Comparison of ENCODE assay signal across 8 cellular contexts in the genomic region with DNA sequence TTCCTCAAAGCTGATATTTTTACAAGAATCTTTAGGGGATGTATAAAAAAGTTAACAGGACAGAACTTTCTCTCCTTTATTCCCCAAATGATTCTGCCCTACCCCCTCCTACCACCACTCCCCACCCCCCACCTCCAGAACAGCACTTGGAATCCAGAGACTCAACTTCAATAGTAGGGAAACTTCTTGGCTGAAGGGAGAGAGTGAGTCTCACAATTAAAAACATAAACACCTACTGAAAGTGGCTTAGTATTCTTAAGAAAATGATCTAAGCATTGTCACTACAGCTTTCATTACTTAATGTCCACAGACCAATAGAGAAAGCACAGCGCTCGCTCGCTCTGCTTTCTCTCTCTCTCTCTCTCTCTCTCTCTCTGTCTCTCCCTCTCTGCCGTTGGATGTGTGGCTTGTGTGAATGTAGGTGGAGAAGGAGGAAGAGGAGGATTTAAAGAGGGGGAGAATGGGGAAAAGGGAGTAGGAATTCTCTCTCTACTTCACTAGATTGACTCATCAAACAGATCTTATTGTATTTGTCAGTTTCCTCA. TPM values are rescaled to one million over a fixed set of nuclear protein-coding genes. Genes with fewer than 3 reads are reported as not detected.
DNase-seq lines count a peak whose midpoint lies in the region; ATAC-seq and TF ChIP-seq lines count a peak whose summit lies in the region.

No MANE protein-coding gene starts in this region.

- WGBS in upper lobe of left lung, 2 donors: 39 to 42% methylated on average over 4 of the region's 4 CpGs

- H3K9me3 ChIP-seq in upper lobe of left lung: no peaks in the 10 kb centered on the region

- TF ChIP-seq POLR2A in upper lobe of left lung (IDR thresholded peaks at IDR 0.05): no peak

- TF ChIP-seq EP300 in upper lobe of left lung (IDR thresholded peaks at IDR 0.05): no peak

- peak overlapping the region in 3 of 4 donors; percentile 14 to 52 (median 19) for H3K4me3 ChIP-seq in upper lobe of left lung

- CTCF ChIA-PET in MCF 10A (lab: Yijun Ruan, JAX): interaction anchor here (0.7 to 0.9 kb wide), 2 partner anchors 20 to 825 kb away, joined by 4 read pairs; no protein-coding TSS in a partner anchor

- BruUV-seq in MCF 10A (replicated peaks; lab: Mats Ljungman, UMichigan): no TSS peak

- no peak for DNase-seq in activated naive CD8-positive, alpha-beta T cell treated with anti-CD3 and anti-CD28 coated beads, Interleukin-2, amount 50 U/mL, for 24 hours
- DNase-seq in MCF 10A (ENCODE audit: unreplicated experiment) (no peak), kidney tubule cell (ENCODE audit: low spot score) (peak; percentile 51), upper lobe of left lung (no peak), GM13977 (ENCODE audit: low spot score) (no peak)
- DNase-seq in activated CD4-positive, alpha-beta T cell treated with anti-CD3 and anti-CD28 coated beads, Interleukin-2, amount 50 U/mL, for 4 hours: no peak

- no peak overlapping the region for H3K27ac Mint-ChIP-seq in activated naive CD8-positive, alpha-beta T cell
- H3K27ac Mint-ChIP-seq in activated naive CD8-positive, alpha-beta T cell treated with anti-CD3 and anti-CD28 coated beads, Interleukin-2, amount 50 U/mL, for 24 hours: no peak overlapping the region
- H3K27ac Mint-ChIP-seq in MCF 10A (ENCODE audit: low read depth, unreplicated experiment): no peak overlapping the region

- peaks cover 3% of the 10 kb centered on the region for H3K27me3 Mint-ChIP-seq in activated naive CD8-positive, alpha-beta T cell
- H3K27me3 Mint-ChIP-seq in activated naive CD8-positive, alpha-beta T cell treated with anti-CD3 and anti-CD28 coated beads, Interleukin-2, amount 50 U/mL, for 24 hours: peaks cover 11% of the 10 kb centered on the region
- H3K27me3 Mint-ChIP-seq in MCF 10A (ENCODE audit: insufficient read depth, unreplicated experiment): no peaks in the 10 kb centered on the region

- H3K27me3 ChIP-seq in upper lobe of left lung: no peaks in the 10 kb centered on the region

- intact Hi-C loops in MCF 10A (cut with micrococcal nuclease): no loop called here

- no peaks in the 10 kb centered on the region for H3K36me3 Mint-ChIP-seq in activated naive CD8-positive, alpha-beta T cell
- no peaks in the 10 kb centered on the region for H3K36me3 Mint-ChIP-seq in activated naive CD8-positive, alpha-beta T cell treated with anti-CD3 and anti-CD28 coated beads, Interleukin-2, amount 50 U/mL, for 24 hours (ENCODE audit: low read depth)
- H3K36me3 Mint-ChIP-seq in MCF 10A (ENCODE audit: insufficient read depth, unreplicated experiment): no peaks in the 10 kb centered on the region

- no peaks in the 10 kb centered on the region for H3K36me3 ChIP-seq in upper lobe of left lung

- peak overlapping the region; percentile 95 for H3K4me3 Mint-ChIP-seq in activated naive CD8-positive, alpha-beta T cell
- H3K4me3 Mint-ChIP-seq in activated naive CD8-positive, alpha-beta T cell treated with anti-CD3 and anti-CD28 coated beads, Interleukin-2, amount 50 U/mL, for 24 hours: no peak overlapping the region
- peak overlapping the region; percentile 81 for H3K4me3 Mint-ChIP-seq in MCF 10A (ENCODE audit: unreplicated experiment)

- H3K9me3 Mint-ChIP-seq in activated naive CD8-positive, alpha-beta T cell (ENCODE audit: low read depth): no peaks in the 10 kb centered on the region
- H3K9me3 Mint-ChIP-seq in activated naive CD8-positive, alpha-beta T cell treated with anti-CD3 and anti-CD28 coated beads, Interleukin-2, amount 50 U/mL, for 24 hours: no peaks in the 10 kb centered on the region
- no peaks in the 10 kb centered on the region for H3K9me3 Mint-ChIP-seq in MCF 10A (ENCODE audit: unreplicated experiment)

- ATAC-seq in activated naive CD8-positive, alpha-beta T cell treated with anti-CD3 and anti-CD28 coated beads, Interleukin-2, amount 50 U/mL, for 24 hours: no peak
- ATAC-seq in upper lobe of left lung (ENCODE audit: low FRiP score in 2 of 2): peak in 1 of 2 donors; percentile 69
- ATAC-seq in HG03342 (IDR thresholded peaks at IDR 0.05; ENCODE audit: unreplicated experiment): no peak

- H3K4me1 ChIP-seq in upper lobe of left lung: peaks cover 0 to 6% (median 4%) of the 10 kb centered on the region in 4 donors

- in situ Hi-C loops in GM13977 (cut with MboI; ENCODE audit: low pct_unique_long_range_greater_than_20kb, low sequenced_read_pairs, unreplicated experiment): no loop called here

- TF ChIP-seq CTCF in MCF 10A (IDR thresholded peaks at IDR 0.05; ENCODE audit: unreplicated experiment) (no peak), upper lobe of left lung (IDR thresholded peaks at IDR 0.05) (peak in 1 of 6 experiments; percentile 14), GM13977 (IDR thresholded peaks at IDR 0.05; ENCODE audit: extremely low read depth, insufficient read depth, missing control alignments) (no peak)

- POLR2A ChIA-PET in MCF 10A (lab: Yijun Ruan, JAX): interaction anchor here (0.9 to 1.4 kb wide), 2 partner anchors 13 to 263 kb away, joined by 3 to 4 read pairs; no protein-coding TSS in a partner anchor

- H3K27ac ChIP-seq in upper lobe of left lung: peak overlapping the region in 3 of 4 donors; percentile 12 to 50 (median 42)

- H3K4me1 Mint-ChIP-seq in activated naive CD8-positive, alpha-beta T cell (ENCODE audit: low read depth): peaks cover 23% of the 10 kb centered on the region
- H3K4me1 Mint-ChIP-seq in activated naive CD8-positive, alpha-beta T cell treated with anti-CD3 and anti-CD28 coated beads, Interleukin-2, amount 50 U/mL, for 24 hours: peaks cover 30% of the 10 kb centered on the region
- peaks cover 9% of the 10 kb centered on the region for H3K4me1 Mint-ChIP-seq in MCF 10A (ENCODE audit: insufficient read depth, unreplicated experiment)

RNA-seq across cellular contexts. Expression of gene SEMA3A, which starts 1.5 kb away (rescaled TPM):
- total RNA-seq in MCF 10A (2022) (1.5 and 3.2 TPM in 2 replicates), upper lobe of left lung (1 to 10 TPM; 1.0 to 8.8 (median 3.1) TPM)
